ENCODE assay signal across 9 cellular contexts in the genomic region with DNA sequence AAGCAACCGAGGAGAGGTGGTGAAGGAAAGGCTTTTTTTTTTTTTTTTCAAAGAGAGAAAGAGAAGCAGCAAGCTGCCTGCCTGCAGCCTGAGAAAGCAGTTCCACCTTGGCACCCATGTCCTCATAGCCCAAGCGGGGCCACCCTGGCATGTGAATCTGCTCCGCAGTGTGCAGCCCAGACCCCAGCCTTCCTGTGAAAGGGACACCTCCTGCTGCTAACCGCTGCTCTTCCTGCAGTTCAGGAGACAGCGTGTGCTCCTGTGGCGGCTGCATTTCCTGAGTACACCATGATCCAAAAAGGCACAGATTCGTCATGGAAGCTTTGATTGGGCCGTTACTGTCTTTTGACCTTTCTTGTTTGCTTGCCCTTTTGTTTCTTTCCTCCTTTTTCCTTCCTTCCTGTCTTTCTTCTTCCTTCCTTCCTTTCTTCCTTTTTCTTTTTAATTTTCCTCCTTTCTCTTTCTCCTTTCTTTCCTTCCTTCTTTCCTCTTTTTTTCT. TPM values are rescaled to one million over a fixed set of nuclear protein-coding genes. Genes with fewer than 3 reads are reported as not detected.
DNase-seq lines count a peak whose midpoint lies in the region.
"Had no signal": no experiment of that assay in that cellular context is flagged by ENCODE, and none has a peak within 500 bp of the region (broad histone marks: within the 10 kb centered on the region; RNA-seq: fewer than 3 reads in every experiment).

No MANE protein-coding gene starts in this region.

- DNase-seq in T-helper 22 cell (ENCODE audit: low read depth) (peak; percentile 73), NCI-H128 (lab: John Stamatoyannopoulos, UW; ENCODE audit: unreplicated experiment) (no peak), DMS 273 (lab: John Stamatoyannopoulos, UW; ENCODE audit: unreplicated experiment) (no peak), NCI-H1105 (lab: John Stamatoyannopoulos, UW) (no peak)
- peak; percentile 66 to 67 (median 67) for DNase-seq in effector memory CD4-positive, alpha-beta T cell
- DNase-seq: foreskin keratinocyte had no signal

- H3K27ac ChIP-seq in effector memory CD4-positive, alpha-beta T cell (ENCODE audit: insufficient read depth, low read length, poor library complexity, severe bottlenecking): peak overlapping the region; percentile 94
- H3K27ac ChIP-seq: foreskin keratinocyte had no signal

- no peak overlapping the region for H3K9ac ChIP-seq in skeletal muscle satellite cell (ENCODE audit: low read depth, low read length)

- no peak overlapping the region for H3K4me3 ChIP-seq in effector memory CD4-positive, alpha-beta T cell (ENCODE audit: insufficient read depth, low read depth, low read length, poor library complexity, severe bottlenecking)
- peak overlapping the region; percentile 22 for H3K4me3 ChIP-seq in skeletal muscle satellite cell (ENCODE audit: low read length)

- H3K36me3 ChIP-seq in effector memory CD4-positive, alpha-beta T cell (ENCODE audit: control insufficient read depth, insufficient read depth, low read length): peaks cover 10% of the 10 kb centered on the region
- no peaks in the 10 kb centered on the region for H3K36me3 ChIP-seq in skeletal muscle satellite cell (ENCODE audit: insufficient read depth, low read length)

- H3K36me3 Mint-ChIP-seq in IgD-negative memory B cell: peaks cover 13% of the 10 kb centered on the region

- H3K9me3 ChIP-seq in effector memory CD4-positive, alpha-beta T cell (ENCODE audit: control insufficient read depth, low read length): no peaks in the 10 kb centered on the region
- H3K9me3 ChIP-seq in skeletal muscle satellite cell (replicated peaks; ENCODE audit: low read length): no peaks in the 10 kb centered on the region

- no peaks in the 10 kb centered on the region for H3K27me3 ChIP-seq in effector memory CD4-positive, alpha-beta T cell (replicated peaks; ENCODE audit: control insufficient read depth, insufficient read depth, low read length, poor library complexity, severe bottlenecking)
- H3K27me3 ChIP-seq in skeletal muscle satellite cell (ENCODE audit: control insufficient read depth, insufficient read depth, low read length): no peaks in the 10 kb centered on the region

- peak overlapping the region; percentile 44 to 83 (median 72) for H3K4me3 Mint-ChIP-seq in IgD-negative memory B cell

- H3K27me3 Mint-ChIP-seq in IgD-negative memory B cell: no peaks in the 10 kb centered on the region

- H3K4me2 ChIP-seq in skeletal muscle satellite cell (ENCODE audit: low read length): peak overlapping the region; percentile 76

- H3K4me1 Mint-ChIP-seq in IgD-negative memory B cell: peaks cover 64 to 78% (median 71%) of the 10 kb centered on the region in 3 donors

- H3K9me3 Mint-ChIP-seq in IgD-negative memory B cell: no peaks in the 10 kb centered on the region

- H3K4me1 ChIP-seq in effector memory CD4-positive, alpha-beta T cell (ENCODE audit: control insufficient read depth, insufficient read depth, low read length, poor library complexity, severe bottlenecking): peaks cover 91% of the 10 kb centered on the region
- H3K4me1 ChIP-seq in skeletal muscle satellite cell (ENCODE audit: control insufficient read depth, insufficient read depth, low read length): peaks cover 17% of the 10 kb centered on the region
- H3K4me1 ChIP-seq: foreskin keratinocyte had no signal

- H3K27ac Mint-ChIP-seq in IgD-negative memory B cell: peak overlapping the region in 2 of 3 donors; percentile 91 to 93

RNA-seq across cellular contexts. Expression of a gene that starts 38.1 kb away (rescaled TPM):
- 213 TPM for polyA plus RNA-seq in IgD-negative memory B cell
- total RNA-seq in skeletal muscle satellite cell (2012; rRNA removed): not detected in 2 replicates
- total RNA-seq: foreskin keratinocyte, renal cortical epithelial cell had no signal
- polyA plus RNA-seq: foreskin keratinocyte had no signal

Comparison
In these comparisons a context has a peak if more than half of its experiments do, and no peak if none do; other contexts are left out.
1. DNase-seq: peak in T-helper 22 cell (single experiment) and effector memory CD4-positive, alpha-beta T cell (3 of 3); none in NCI-H128 (single experiment), DMS 273 (single experiment) and NCI-H1105 (single experiment).